Comparison of ENCODE assay signal across 11 cellular contexts in the genomic region with DNA sequence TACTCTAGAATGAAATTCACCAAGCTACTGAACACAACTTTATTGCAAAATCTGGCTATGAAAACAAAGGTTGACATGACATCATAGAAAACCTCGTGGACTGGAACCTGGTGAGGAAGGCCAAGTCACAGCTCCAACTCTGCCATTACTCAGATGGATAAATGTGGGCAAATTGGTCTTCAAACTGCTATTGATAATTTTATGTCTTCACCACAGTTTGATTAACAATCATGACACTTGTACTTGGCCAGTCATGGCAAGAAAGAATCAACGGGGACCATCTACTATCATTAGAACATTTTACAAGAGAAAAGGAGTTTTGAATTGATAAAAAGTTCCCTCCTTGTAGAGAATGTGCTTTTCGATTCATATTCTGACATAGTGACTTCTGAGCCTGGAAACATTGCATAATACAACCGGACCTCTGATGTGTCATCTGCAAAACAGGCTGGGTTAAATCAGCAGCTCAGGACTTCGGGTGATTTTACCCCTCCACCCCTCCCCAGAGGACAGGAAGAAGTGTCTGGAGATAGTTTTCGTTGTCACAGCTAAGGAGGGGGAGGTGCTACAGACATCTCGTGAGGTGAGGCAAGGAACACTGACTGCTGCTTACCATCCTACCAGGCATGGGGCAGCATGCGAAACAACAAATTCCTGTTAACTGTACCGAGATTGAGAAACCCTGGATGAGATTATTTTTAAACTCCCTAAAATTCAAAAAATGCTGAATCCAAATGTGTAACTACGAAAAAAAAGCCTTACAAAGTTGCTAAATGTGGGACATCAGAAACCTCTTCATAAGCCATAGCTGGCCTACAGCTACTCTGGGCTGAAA. TPM values are rescaled to one million over a fixed set of nuclear protein-coding genes. Genes with fewer than 3 reads are reported as not detected.
DNase-seq lines count a peak whose midpoint lies in the region; ATAC-seq and TF ChIP-seq lines count a peak whose summit lies in the region.
"Had no signal": no experiment of that assay in that cellular context is flagged by ENCODE, and none has a peak within 500 bp of the region (broad histone marks: within the 10 kb centered on the region; RNA-seq: fewer than 3 reads in every experiment).

No MANE protein-coding gene starts in this region.

- H3K27me3 ChIP-seq in SJSA1 (replicated peaks): no peaks in the 10 kb centered on the region
- no peaks in the 10 kb centered on the region for H3K27me3 ChIP-seq in trophoblast cell (ENCODE audit: insufficient read depth, low read length)

- H3K4me2 ChIP-seq in trophoblast cell (ENCODE audit: low read length): no peak overlapping the region

- H2AFZ ChIP-seq in trophoblast cell (ENCODE audit: insufficient read depth, low read length, poor library complexity): no peak overlapping the region

- TF ChIP-seq CTCF in fibroblast of mammary gland (conservative IDR thresholded peaks at IDR 0.05; ENCODE audit: control insufficient read depth, insufficient read depth, low read depth, low read length): no peak

- no peak overlapping the region for H2BK12ac ChIP-seq in trophoblast cell (ENCODE audit: low read length)

- H3K36me3 ChIP-seq in SJSA1 (no peaks in the 10 kb centered on the region), trophoblast cell (ENCODE audit: control insufficient read depth in 1 of 2, insufficient read depth in 2 of 2, low read length in 2 of 2) (no peaks in the 10 kb centered on the region)

- H3K27ac ChIP-seq in SJSA1: peak overlapping the region; percentile 80
- H3K27ac ChIP-seq in trophoblast cell (ENCODE audit: low read depth, low read length): no peak overlapping the region

- H3K79me1 ChIP-seq in trophoblast cell (ENCODE audit: low read length): no peaks in the 10 kb centered on the region

- H3K4ac ChIP-seq in trophoblast cell (ENCODE audit: low read depth, low read length): no peak overlapping the region

- H3K9me3 ChIP-seq in SJSA1 (replicated peaks) (no peaks in the 10 kb centered on the region), trophoblast cell (ENCODE audit: insufficient read depth, low read depth, low read length) (no peaks in the 10 kb centered on the region)

- H3K79me2 ChIP-seq in trophoblast cell (ENCODE audit: control insufficient read depth, insufficient read depth, low read length, poor library complexity): no peaks in the 10 kb centered on the region

- no peak overlapping the region for H2BK5ac ChIP-seq in trophoblast cell (ENCODE audit: low read depth, low read length, poor library complexity)

- no CpG with 5 or more reads among the region's 10 CpGs for WGBS in trophoblast cell (ENCODE audit: extremely low coverage, insufficient coverage, insufficient read length)

- H3K4me1 ChIP-seq in SJSA1 (replicated peaks): peaks cover 45% of the 10 kb centered on the region
- H3K4me1 ChIP-seq in trophoblast cell (ENCODE audit: control insufficient read depth in 1 of 2, insufficient read depth in 2 of 2, low read length in 2 of 2): peaks cover 2 to 3% of the 10 kb centered on the region in 2 experiments

- no peak overlapping the region for H2BK120ac ChIP-seq in trophoblast cell (ENCODE audit: insufficient read depth, low read length, poor library complexity)

- H3K18ac ChIP-seq in trophoblast cell (ENCODE audit: low read length): no peak overlapping the region

- H4K91ac ChIP-seq in trophoblast cell (ENCODE audit: low read depth, low read length): no peak overlapping the region

- no peak overlapping the region for H3K14ac ChIP-seq in trophoblast cell (ENCODE audit: low read length)

- H3K4me3 ChIP-seq in SJSA1 (no peak overlapping the region), fibroblast of mammary gland (ENCODE audit: control insufficient read depth, low read depth, low read length) (no peak overlapping the region), trophoblast cell (ENCODE audit: low read depth, low read length) (no peak overlapping the region)

- no peak for ATAC-seq in HG02759 (IDR thresholded peaks at IDR 0.05; ENCODE audit: unreplicated experiment)

- H4K8ac ChIP-seq in trophoblast cell (ENCODE audit: low read depth, low read length): no peak overlapping the region

- DNase-seq in GM04504 (ENCODE audit: low read depth): peak; percentile 9
- peak; percentile 79 to 81 for DNase-seq in SJSA1 (ENCODE audit: low read depth in 1 of 2, low spot score in 2 of 2)
- DNase-seq in fibroblast of mammary gland (ENCODE audit: low read depth): peak; percentile 73
- peak; percentile 25 to 73 for DNase-seq in trophoblast cell
- no peak for DNase-seq in NCI-H1105 (lab: John Stamatoyannopoulos, UW)
- DNase-seq in NCI-H146 treated with DMSO at 0.1 percent for 48 hours (lab: John Stamatoyannopoulos, UW; ENCODE audit: unreplicated experiment): no peak
- no peak for DNase-seq in UCSD-AML1 (lab: John Stamatoyannopoulos, UW; ENCODE audit: unreplicated experiment)
- DNase-seq: CD4-positive, CD25-positive, alpha-beta regulatory T cell; left colon; NCI-H1048 had no signal

- H4K12ac ChIP-seq in trophoblast cell (ENCODE audit: low read depth, low read length): no peak overlapping the region

- no peak overlapping the region for H3K23ac ChIP-seq in trophoblast cell (ENCODE audit: low read length)

- H2AK5ac ChIP-seq in trophoblast cell (ENCODE audit: low read length): no peak overlapping the region

- no peak overlapping the region for H3K9ac ChIP-seq in trophoblast cell (ENCODE audit: low read length)

RNA-seq across cellular contexts. Expression of gene L3MBTL4, which starts 8.4 kb away (rescaled TPM):
- total RNA-seq in SJSA1 (2014; rRNA removed; shearing (Covaris generic)): 6.8 and 10.6 TPM in 2 replicates
- 0.15 and 0.19 TPM in 2 replicates for polyA plus RNA-seq in trophoblast cell (2013)
- polyA plus RNA-seq: CD4-positive, CD25-positive, alpha-beta regulatory T cell had no signal

Comparison
In these comparisons a context has a peak if more than half of its experiments do, and no peak if none do; other contexts are left out.
1. DNase-seq: peak in GM04504 (single experiment), SJSA1 (2 of 2), fibroblast of mammary gland (single experiment) and trophoblast cell (2 of 2); none in NCI-H1105 (single experiment), NCI-H146 treated with DMSO at 0.1 percent for 48 hours (single experiment) and UCSD-AML1 (single experiment).